1 cellular context compared by ENCODE assay signal in the genomic region with DNA sequence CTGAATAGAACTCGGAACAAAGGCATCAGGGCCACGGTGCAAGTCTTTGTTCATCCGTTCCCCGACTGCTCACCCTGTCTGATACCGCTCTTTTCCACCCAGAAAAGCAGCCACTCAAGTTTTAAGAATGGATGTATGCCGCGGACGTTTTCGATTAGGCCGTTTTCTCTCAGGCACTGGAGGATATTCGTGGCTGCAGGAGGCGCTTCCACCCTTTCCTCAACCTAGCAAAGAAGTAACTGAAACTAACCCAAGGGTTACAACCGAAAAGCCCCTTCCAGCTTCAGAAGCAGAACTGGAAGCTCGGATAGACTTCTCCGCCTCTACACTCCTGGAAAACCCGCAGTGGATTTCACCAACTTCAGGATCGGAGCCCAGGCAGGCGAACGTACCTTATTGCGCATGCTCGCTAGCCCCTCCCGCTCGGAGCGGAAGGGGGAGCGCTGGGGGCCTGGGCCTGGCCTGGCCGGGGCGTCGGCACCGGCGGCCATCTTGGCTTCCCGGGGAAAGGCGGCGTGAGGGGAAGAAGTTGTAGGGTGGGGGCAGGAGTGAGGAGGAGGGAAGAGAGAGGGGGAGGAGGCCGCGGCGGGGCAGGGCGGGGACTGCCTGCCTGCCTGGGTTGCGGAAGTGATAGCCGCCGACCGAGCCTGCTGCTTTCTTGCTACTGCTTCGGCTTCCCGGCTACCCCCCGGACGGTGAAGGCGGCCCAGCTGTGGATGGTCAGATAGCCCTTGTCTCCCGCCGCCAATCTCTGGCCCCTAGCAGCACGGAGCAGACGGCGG.
TF ChIP-seq lines count a peak whose summit lies in the region.

A gene (plus strand): TSS at position 619 of the 782 bp plus-strand sequence. CDS start 191 bp downstream, outside the sequence.

TF ChIP-seq in HepG2, 621 proteins besides CTCF, POLR2A, EP300 and RAD21 (continued from another document and continues in another):
- TF ChIP-seq, protein P1, sequence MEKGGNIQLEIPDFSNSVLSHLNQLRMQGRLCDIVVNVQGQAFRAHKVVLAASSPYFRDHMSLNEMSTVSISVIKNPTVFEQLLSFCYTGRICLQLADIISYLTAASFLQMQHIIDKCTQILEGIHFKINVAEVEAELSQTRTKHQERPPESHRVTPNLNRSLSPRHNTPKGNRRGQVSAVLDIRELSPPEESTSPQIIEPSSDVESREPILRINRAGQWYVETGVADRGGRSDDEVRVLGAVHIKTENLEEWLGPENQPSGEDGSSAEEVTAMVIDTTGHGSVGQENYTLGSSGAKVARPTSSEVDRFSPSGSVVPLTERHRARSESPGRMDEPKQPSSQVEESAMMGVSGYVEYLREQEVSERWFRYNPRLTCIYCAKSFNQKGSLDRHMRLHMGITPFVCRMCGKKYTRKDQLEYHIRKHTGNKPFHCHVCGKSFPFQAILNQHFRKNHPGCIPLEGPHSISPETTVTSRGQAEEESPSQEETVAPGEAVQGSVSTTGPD (CRISPR knock-in tag; IDR thresholded peaks at IDR 0.05): 0 out of 2 replicates have a peak, but pooled peaks have one; percentile 53
- peak; percentile 10; the same call in 1 of the 2 replicates for TF ChIP-seq NFE2L2 (IDR thresholded peaks at IDR 0.05; ENCODE audit: low read length)
- no peak; the same call in 1 of the 2 replicates for TF ChIP-seq STAG1 (CRISPR knock-in tag; IDR thresholded peaks at IDR 0.05)
- no peak for TF ChIP-seq ZNF329 (CRISPR knock-in tag; IDR thresholded peaks at IDR 0.05; ENCODE audit: low read depth)
- no peak for TF ChIP-seq ZNF367 (CRISPR knock-in tag; IDR thresholded peaks at IDR 0.05; ENCODE audit: borderline replicate concordance)
- TF ChIP-seq, protein P2, sequence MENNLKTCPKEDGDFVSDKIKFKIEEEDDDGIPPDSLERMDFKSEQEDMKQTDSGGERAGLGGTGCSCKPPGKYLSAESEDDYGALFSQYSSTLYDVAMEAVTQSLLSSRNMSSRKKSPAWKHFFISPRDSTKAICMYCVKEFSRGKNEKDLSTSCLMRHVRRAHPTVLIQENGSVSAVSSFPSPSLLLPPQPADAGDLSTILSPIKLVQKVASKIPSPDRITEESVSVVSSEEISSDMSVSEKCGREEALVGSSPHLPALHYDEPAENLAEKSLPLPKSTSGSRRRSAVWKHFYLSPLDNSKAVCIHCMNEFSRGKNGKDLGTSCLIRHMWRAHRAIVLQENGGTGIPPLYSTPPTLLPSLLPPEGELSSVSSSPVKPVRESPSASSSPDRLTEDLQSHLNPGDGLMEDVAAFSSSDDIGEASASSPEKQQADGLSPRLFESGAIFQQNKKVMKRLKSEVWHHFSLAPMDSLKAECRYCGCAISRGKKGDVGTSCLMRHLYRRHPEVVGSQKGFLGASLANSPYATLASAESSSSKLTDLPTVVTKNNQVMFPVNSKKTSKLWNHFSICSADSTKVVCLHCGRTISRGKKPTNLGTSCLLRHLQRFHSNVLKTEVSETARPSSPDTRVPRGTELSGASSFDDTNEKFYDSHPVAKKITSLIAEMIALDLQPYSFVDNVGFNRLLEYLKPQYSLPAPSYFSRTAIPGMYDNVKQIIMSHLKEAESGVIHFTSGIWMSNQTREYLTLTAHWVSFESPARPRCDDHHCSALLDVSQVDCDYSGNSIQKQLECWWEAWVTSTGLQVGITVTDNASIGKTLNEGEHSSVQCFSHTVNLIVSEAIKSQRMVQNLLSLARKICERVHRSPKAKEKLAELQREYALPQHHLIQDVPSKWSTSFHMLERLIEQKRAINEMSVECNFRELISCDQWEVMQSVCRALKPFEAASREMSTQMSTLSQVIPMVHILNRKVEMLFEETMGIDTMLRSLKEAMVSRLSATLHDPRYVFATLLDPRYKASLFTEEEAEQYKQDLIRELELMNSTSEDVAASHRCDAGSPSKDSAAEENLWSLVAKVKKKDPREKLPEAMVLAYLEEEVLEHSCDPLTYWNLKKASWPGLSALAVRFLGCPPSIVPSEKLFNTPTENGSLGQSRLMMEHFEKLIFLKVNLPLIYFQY (CRISPR knock-in tag; IDR thresholded peaks at IDR 0.05; ENCODE audit: borderline replicate concordance): peak; percentile 96
- peak; percentile 84 for TF ChIP-seq CAMTA2 (CRISPR knock-in tag; IDR thresholded peaks at IDR 0.05; ENCODE audit: borderline replicate concordance)
- TF ChIP-seq, protein P3, sequence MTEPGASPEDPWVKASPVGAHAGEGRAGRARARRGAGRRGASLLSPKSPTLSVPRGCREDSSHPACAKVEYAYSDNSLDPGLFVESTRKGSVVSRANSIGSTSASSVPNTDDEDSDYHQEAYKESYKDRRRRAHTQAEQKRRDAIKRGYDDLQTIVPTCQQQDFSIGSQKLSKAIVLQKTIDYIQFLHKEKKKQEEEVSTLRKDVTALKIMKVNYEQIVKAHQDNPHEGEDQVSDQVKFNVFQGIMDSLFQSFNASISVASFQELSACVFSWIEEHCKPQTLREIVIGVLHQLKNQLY (CRISPR knock-in tag; IDR thresholded peaks at IDR 0.05): peak; percentile 64
- TF ChIP-seq, protein P4, sequence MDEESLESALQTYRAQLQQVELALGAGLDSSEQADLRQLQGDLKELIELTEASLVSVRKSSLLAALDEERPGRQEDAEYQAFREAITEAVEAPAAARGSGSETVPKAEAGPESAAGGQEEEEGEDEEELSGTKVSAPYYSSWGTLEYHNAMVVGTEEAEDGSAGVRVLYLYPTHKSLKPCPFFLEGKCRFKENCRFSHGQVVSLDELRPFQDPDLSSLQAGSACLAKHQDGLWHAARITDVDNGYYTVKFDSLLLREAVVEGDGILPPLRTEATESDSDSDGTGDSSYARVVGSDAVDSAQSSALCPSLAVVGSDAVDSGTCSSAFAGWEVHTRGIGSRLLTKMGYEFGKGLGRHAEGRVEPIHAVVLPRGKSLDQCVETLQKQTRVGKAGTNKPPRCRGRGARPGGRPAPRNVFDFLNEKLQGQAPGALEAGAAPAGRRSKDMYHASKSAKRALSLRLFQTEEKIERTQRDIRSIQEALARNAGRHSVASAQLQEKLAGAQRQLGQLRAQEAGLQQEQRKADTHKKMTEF (CRISPR knock-in tag; IDR thresholded peaks at IDR 0.05): peak; percentile 97
- TF ChIP-seq RAD51 (IDR thresholded peaks at IDR 0.05; ENCODE audit: borderline replicate concordance): no peak
- TF ChIP-seq PAF1 (CRISPR knock-in tag; IDR thresholded peaks at IDR 0.05): no peak
- TF ChIP-seq, protein P5, sequence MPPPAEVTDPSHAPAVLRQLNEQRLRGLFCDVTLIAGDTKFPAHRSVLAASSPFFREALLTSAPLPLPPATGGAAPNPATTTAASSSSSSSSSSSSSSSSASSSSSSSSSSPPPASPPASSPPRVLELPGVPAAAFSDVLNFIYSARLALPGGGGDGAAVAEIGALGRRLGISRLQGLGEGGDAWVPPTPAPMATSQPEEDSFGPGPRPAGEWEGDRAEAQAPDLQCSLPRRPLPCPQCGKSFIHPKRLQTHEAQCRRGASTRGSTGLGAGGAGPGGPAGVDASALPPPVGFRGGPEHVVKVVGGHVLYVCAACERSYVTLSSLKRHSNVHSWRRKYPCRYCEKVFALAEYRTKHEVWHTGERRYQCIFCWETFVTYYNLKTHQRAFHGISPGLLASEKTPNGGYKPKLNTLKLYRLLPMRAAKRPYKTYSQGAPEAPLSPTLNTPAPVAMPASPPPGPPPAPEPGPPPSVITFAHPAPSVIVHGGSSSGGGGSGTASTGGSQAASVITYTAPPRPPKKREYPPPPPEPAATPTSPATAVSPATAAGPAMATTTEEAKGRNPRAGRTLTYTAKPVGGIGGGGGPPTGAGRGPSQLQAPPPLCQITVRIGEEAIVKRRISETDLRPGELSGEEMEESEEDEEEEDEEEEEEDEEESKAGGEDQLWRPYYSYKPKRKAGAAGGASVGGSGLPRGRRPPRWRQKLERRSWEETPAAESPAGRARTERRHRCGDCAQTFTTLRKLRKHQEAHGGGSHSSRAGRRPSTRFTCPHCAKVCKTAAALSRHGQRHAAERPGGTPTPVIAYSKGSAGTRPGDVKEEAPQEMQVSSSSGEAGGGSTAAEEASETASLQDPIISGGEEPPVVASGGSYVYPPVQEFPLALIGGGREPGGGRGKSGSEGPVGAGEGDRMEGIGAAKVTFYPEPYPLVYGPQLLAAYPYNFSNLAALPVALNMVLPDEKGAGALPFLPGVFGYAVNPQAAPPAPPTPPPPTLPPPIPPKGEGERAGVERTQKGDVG (CRISPR knock-in tag; IDR thresholded peaks at IDR 0.05; ENCODE audit: borderline replicate concordance): no peak; the same call in 1 of the 2 replicates
- peak; percentile 58; the same call in 1 of the 2 replicates for TF ChIP-seq NFYC (CRISPR knock-in tag; IDR thresholded peaks at IDR 0.05)
- TF ChIP-seq KLF11 (CRISPR knock-in tag; IDR thresholded peaks at IDR 0.05): peak; percentile 98
- TF ChIP-seq, protein P6, sequence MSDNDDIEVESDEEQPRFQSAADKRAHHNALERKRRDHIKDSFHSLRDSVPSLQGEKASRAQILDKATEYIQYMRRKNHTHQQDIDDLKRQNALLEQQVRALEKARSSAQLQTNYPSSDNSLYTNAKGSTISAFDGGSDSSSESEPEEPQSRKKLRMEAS (IDR thresholded peaks at IDR 0.05): peak; percentile 87; the same call in 1 of the 2 replicates
- TF ChIP-seq, protein P7, sequence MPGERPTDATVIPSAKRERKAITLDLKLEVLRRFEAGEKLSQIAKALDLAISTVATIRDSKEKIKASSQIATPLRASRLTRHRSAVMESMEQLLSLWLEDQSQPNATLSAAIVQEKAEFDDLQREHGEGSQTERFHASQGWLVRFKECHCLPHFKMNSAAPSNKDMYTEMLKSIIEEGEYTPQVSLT (CRISPR knock-in tag; IDR thresholded peaks at IDR 0.05; ENCODE audit: borderline replicate concordance, low read depth): no peak
- TF ChIP-seq SPEN (CRISPR knock-in tag; IDR thresholded peaks at IDR 0.05; ENCODE audit: low read depth): peak; percentile 94
- peak; percentile 97 for TF ChIP-seq NFRKB (IDR thresholded peaks at IDR 0.05)
- no peak for TF ChIP-seq CENPX (CRISPR knock-in tag; IDR thresholded peaks at IDR 0.05)
- TF ChIP-seq, protein P8, sequence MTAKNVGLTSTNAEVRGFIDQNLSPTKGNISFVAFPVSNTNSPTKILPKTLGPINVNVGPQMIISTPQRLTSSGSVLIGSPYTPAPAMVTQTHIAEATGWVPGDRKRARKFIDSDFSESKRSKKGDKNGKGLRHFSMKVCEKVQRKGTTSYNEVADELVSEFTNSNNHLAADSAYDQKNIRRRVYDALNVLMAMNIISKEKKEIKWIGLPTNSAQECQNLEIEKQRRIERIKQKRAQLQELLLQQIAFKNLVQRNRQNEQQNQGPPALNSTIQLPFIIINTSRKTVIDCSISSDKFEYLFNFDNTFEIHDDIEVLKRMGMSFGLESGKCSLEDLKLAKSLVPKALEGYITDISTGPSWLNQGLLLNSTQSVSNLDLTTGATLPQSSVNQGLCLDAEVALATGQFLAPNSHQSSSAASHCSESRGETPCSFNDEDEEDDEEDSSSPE (CRISPR knock-in tag; IDR thresholded peaks at IDR 0.05): peak; percentile 81; the same call in 1 of the 2 replicates
- no peak; the same call in 1 of the 2 replicates for TF ChIP-seq ZNF546 (CRISPR knock-in tag; conservative IDR thresholded peaks at IDR 0.05)
- TF ChIP-seq ZNF83 (CRISPR knock-in tag; IDR thresholded peaks at IDR 0.05; ENCODE audit: borderline replicate concordance): no peak
- peak; percentile 28; the same call in 1 of the 2 replicates for TF ChIP-seq MTA1 (CRISPR knock-in tag; IDR thresholded peaks at IDR 0.05; ENCODE audit: borderline replicate concordance)
- TF ChIP-seq ZNF33A (CRISPR knock-in tag; IDR thresholded peaks at IDR 0.05; ENCODE audit: borderline replicate concordance): no peak; the same call in 1 of the 2 replicates
- TF ChIP-seq ZBTB7B (CRISPR knock-in tag; IDR thresholded peaks at IDR 0.05): peak; percentile 70; the same call in 1 of the 2 replicates
- TF ChIP-seq, protein P9, sequence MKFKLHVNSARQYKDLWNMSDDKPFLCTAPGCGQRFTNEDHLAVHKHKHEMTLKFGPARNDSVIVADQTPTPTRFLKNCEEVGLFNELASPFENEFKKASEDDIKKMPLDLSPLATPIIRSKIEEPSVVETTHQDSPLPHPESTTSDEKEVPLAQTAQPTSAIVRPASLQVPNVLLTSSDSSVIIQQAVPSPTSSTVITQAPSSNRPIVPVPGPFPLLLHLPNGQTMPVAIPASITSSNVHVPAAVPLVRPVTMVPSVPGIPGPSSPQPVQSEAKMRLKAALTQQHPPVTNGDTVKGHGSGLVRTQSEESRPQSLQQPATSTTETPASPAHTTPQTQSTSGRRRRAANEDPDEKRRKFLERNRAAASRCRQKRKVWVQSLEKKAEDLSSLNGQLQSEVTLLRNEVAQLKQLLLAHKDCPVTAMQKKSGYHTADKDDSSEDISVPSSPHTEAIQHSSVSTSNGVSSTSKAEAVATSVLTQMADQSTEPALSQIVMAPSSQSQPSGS (CRISPR knock-in tag; IDR thresholded peaks at IDR 0.05): peak; percentile 75; the same call in 1 of the 2 replicates
- TF ChIP-seq, protein P10, sequence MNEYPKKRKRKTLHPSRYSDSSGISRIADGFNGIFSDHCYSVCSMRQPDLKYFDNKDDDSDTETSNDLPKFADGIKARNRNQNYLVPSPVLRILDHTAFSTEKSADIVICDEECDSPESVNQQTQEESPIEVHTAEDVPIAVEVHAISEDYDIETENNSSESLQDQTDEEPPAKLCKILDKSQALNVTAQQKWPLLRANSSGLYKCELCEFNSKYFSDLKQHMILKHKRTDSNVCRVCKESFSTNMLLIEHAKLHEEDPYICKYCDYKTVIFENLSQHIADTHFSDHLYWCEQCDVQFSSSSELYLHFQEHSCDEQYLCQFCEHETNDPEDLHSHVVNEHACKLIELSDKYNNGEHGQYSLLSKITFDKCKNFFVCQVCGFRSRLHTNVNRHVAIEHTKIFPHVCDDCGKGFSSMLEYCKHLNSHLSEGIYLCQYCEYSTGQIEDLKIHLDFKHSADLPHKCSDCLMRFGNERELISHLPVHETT (CRISPR knock-in tag; conservative IDR thresholded peaks at IDR 0.05): peak; percentile 89
- TF ChIP-seq ESRRA (CRISPR knock-in tag; IDR thresholded peaks at IDR 0.05; ENCODE audit: low read depth): peak; percentile 86
- peak; percentile 90; the same call in 1 of the 2 replicates for TF ChIP-seq ZSCAN25 (CRISPR knock-in tag; IDR thresholded peaks at IDR 0.05)
- peak; percentile 88 for TF ChIP-seq ZFY (CRISPR knock-in tag; IDR thresholded peaks at IDR 0.05)
- no peak; the same call in 1 of the 2 replicates for TF ChIP-seq ZNF891 (CRISPR knock-in tag; IDR thresholded peaks at IDR 0.05)
- no peak for TF ChIP-seq ZNF530 (CRISPR knock-in tag; IDR thresholded peaks at IDR 0.05; ENCODE audit: low read depth)
- TF ChIP-seq ETV6 (CRISPR knock-in tag; conservative IDR thresholded peaks at IDR 0.05): no peak; the same call in 1 of the 2 replicates
- TF ChIP-seq, protein P11, sequence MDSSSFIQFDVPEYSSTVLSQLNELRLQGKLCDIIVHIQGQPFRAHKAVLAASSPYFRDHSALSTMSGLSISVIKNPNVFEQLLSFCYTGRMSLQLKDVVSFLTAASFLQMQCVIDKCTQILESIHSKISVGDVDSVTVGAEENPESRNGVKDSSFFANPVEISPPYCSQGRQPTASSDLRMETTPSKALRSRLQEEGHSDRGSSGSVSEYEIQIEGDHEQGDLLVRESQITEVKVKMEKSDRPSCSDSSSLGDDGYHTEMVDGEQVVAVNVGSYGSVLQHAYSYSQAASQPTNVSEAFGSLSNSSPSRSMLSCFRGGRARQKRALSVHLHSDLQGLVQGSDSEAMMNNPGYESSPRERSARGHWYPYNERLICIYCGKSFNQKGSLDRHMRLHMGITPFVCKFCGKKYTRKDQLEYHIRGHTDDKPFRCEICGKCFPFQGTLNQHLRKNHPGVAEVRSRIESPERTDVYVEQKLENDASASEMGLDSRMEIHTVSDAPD (CRISPR knock-in tag; IDR thresholded peaks at IDR 0.05): peak; percentile 55; the same call in 1 of the 2 replicates
- 0 out of 2 replicates have a peak, but pooled peaks have one; percentile 38 for TF ChIP-seq U2AF2 (IDR thresholded peaks at IDR 0.05; ENCODE audit: low read depth, low read length)
- TF ChIP-seq JDP2 (CRISPR knock-in tag; IDR thresholded peaks at IDR 0.05; ENCODE audit: borderline replicate concordance): peak; percentile 43; the same call in 1 of the 2 replicates
- TF ChIP-seq ZMYM2 (CRISPR knock-in tag; IDR thresholded peaks at IDR 0.05): no peak; the same call in 1 of the 2 replicates
